9 cellular contexts compared by ENCODE assay signal in the genomic region with DNA sequence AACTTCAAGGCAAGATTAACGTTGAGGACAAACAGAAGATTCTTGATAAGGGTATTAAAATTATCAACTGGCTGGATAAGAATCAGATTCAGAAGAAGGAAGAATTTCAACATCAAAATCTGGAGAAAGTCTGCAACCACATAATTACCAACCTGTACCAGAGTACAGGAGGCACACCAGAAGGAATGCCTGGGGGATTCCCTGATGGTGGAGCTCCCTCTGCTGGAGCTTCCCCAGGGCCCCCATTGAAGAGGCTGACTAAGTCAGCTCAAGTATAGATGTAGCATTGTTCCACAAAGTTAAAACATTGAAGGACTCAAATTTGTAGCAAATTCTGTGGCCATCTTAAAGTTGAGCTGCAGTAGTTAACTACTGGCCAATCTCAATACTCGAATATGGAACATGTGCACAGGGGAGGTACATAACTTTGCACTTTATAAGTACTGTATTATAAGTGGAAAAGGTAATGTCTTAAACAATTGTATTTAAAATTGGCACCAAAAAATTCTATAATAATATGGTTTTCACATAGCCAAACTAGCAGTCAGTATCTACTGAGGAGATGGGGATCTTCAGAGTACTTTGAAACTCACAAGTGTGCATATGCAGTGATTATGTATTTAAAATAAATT.
A peak's percentile ranks its signal among the peaks of the same experiment; 100 is the strongest.
DNase-seq lines count a peak whose midpoint lies in the region; ATAC-seq and TF ChIP-seq lines count a peak whose summit lies in the region.
"Had no signal": no experiment of that assay in that cellular context is flagged by ENCODE, and none has a peak within 500 bp of the region (broad histone marks: within the 10 kb centered on the region; RNA-seq: fewer than 3 reads in every experiment).

No MANE protein-coding gene starts in this region.

- peaks cover 3% of the 10 kb centered on the region for H3K27me3 Mint-ChIP-seq in activated CD4-positive, alpha-beta T cell treated with anti-CD3 and anti-CD28 coated beads for 36 hours

- ATAC-seq in activated CD4-positive, alpha-beta T cell treated with anti-CD3 and anti-CD28 coated beads for 36 hours: peak; percentile 58
- ATAC-seq in GM21786 (IDR thresholded peaks at IDR 0.05; ENCODE audit: unreplicated experiment): peak; percentile 60

- no peak overlapping the region for H3K4me3 Mint-ChIP-seq in activated CD4-positive, alpha-beta T cell treated with anti-CD3 and anti-CD28 coated beads for 36 hours

- no peaks in the 10 kb centered on the region for H3K36me3 Mint-ChIP-seq in activated CD4-positive, alpha-beta T cell treated with anti-CD3 and anti-CD28 coated beads for 36 hours (ENCODE audit: low read depth)
- H3K36me3 Mint-ChIP-seq: activated naive CD4-positive, alpha-beta T cell treated with anti-CD3 and anti-CD28 coated beads, Interleukin-2, amount 50 U/mL, for 72 hours had no signal

- no peak overlapping the region for H3K27ac Mint-ChIP-seq in activated CD4-positive, alpha-beta T cell treated with anti-CD3 and anti-CD28 coated beads for 36 hours
- H3K27ac Mint-ChIP-seq: activated naive CD4-positive, alpha-beta T cell treated with anti-CD3 and anti-CD28 coated beads, Interleukin-2, amount 50 U/mL, for 72 hours had no signal

- intact Hi-C loops in activated CD4-positive, alpha-beta T cell treated with anti-CD3 and anti-CD28 coated beads for 36 hours (cut with DNase I, micrococcal nuclease): loop anchor here (2.0 to 5.0 kb wide), 2 partner anchors 370 to 371 kb away; no protein-coding TSS in a partner anchor
- intact Hi-C loops in posterior vena cava (cut with DNase I): no loop called here

- H3K4me3 ChIP-seq in LNCaP clone FGC (ENCODE audit: low read depth, low read length): no peak overlapping the region

- TF ChIP-seq CTCF in LNCaP clone FGC (IDR thresholded peaks at IDR 0.05; ENCODE audit: control insufficient read depth, extremely low read depth, insufficient read depth): peak; percentile 64

- CTCF ChIA-PET in activated CD4-positive, alpha-beta T cell treated with anti-CD3 and anti-CD28 coated beads for 36 hours (lab: Charles Lee): interaction anchor here (0.7 to 3.5 kb wide), 3 partner anchors 12 to 372 kb away, joined by 4 to 14 read pairs (median 4); no protein-coding TSS in a partner anchor

- H3K9me3 Mint-ChIP-seq in activated CD4-positive, alpha-beta T cell treated with anti-CD3 and anti-CD28 coated beads for 36 hours (ENCODE audit: low read depth): no peaks in the 10 kb centered on the region
- H3K9me3 Mint-ChIP-seq: activated naive CD4-positive, alpha-beta T cell treated with anti-CD3 and anti-CD28 coated beads, Interleukin-2, amount 50 U/mL, for 72 hours had no signal

- DNase-seq in activated CD4-positive, alpha-beta T cell treated with anti-CD3 and anti-CD28 coated beads for 36 hours: peak; percentile 50
- no peak for DNase-seq in activated CD4-positive, alpha-beta T cell treated with anti-CD3 and anti-CD28 coated beads, Interleukin-2, amount 50 U/mL, for 1 hour
- DNase-seq in LNCaP clone FGC (ENCODE audit: low read depth) (no peak), epidermal melanocyte (ENCODE audit: insufficient read length, low spot score) (peak; percentile 29), posterior vena cava (ENCODE audit: low spot score) (peak; percentile 53)
- DNase-seq in activated naive CD4-positive, alpha-beta T cell (lab: John Stamatoyannopoulos, UW): no peak
- no peak for DNase-seq in NK-92 treated with Interleukin-12 subunit alpha and Interleukin-12 subunit beta, amount 100 ng/mL, for 24 hours (lab: John Stamatoyannopoulos, UW)

- POLR2A ChIA-PET in activated CD4-positive, alpha-beta T cell treated with anti-CD3 and anti-CD28 coated beads for 36 hours (lab: Charles Lee): no interaction called here

- H3K4me1 Mint-ChIP-seq in activated CD4-positive, alpha-beta T cell treated with anti-CD3 and anti-CD28 coated beads for 36 hours: no peaks in the 10 kb centered on the region

Comparison
In these comparisons a context has a peak if more than half of its experiments do, and no peak if none do; other contexts are left out.
1. DNase-seq: peak in activated CD4-positive, alpha-beta T cell treated with anti-CD3 and anti-CD28 coated beads for 36 hours (single experiment), epidermal melanocyte (single experiment) and posterior vena cava (single experiment); none in activated CD4-positive, alpha-beta T cell treated with anti-CD3 and anti-CD28 coated beads, Interleukin-2, amount 50 U/mL, for 1 hour (single experiment), LNCaP clone FGC (single experiment), activated naive CD4-positive, alpha-beta T cell (0 of 4) and NK-92 treated with Interleukin-12 subunit alpha and Interleukin-12 subunit beta, amount 100 ng/mL, for 24 hours (single experiment).
2. intact Hi-C loops: an anchor here in activated CD4-positive, alpha-beta T cell treated with anti-CD3 and anti-CD28 coated beads for 36 hours (2.0 to 5.0 kb wide); none called in posterior vena cava.